ENCODE assay signal across 19 cellular contexts in genomic region chr1:23079025-23079424, GRCh38. TPM values are rescaled to one million over a fixed set of nuclear protein-coding genes. Genes with fewer than 3 reads are reported as not detected.
A peak's percentile ranks its signal among the peaks of the same experiment; 100 is the strongest.
DNase-seq lines count a peak whose midpoint lies in the region; ATAC-seq and TF ChIP-seq lines count a peak whose summit lies in the region.
"Had no signal": no experiment of that assay in that cellular context is flagged by ENCODE, and none has a peak within 500 bp of the region (broad histone marks: within the 10 kb centered on the region; RNA-seq: fewer than 3 reads in every experiment).

No MANE protein-coding gene starts in this region.

- H3K9me3 Mint-ChIP-seq in HFFc6 (no peaks in the 10 kb centered on the region), memory B cell (no peaks in the 10 kb centered on the region), chondrocyte (ENCODE audit: low read depth) (no peaks in the 10 kb centered on the region)
- no peaks in the 10 kb centered on the region for H3K9me3 Mint-ChIP-seq in stimulated activated effector memory CD8-positive, alpha-beta T cell treated with anti-CD3 and anti-CD28 coated beads, Interleukin-12 subunit alpha, Interleukin-12 subunit beta, amount 100 ng/mL, for 72 hours

- H3K4me3 Mint-ChIP-seq in HFFc6 (no peak overlapping the region), memory B cell (no peak overlapping the region), chondrocyte (ENCODE audit: unreplicated experiment) (no peak overlapping the region)
- H3K4me3 Mint-ChIP-seq in stimulated activated effector memory CD8-positive, alpha-beta T cell treated with anti-CD3 and anti-CD28 coated beads, Interleukin-12 subunit alpha, Interleukin-12 subunit beta, amount 100 ng/mL, for 72 hours = no peak overlapping the region

- POLR2A ChIA-PET in RWPE1 (lab: Yijun Ruan, JAX; ENCODE audit: low non-redundant PET) = no interaction called here

- peaks cover 4% of the 10 kb centered on the region for H3K27me3 Mint-ChIP-seq in HFFc6 (ENCODE audit: insufficient read depth)
- H3K27me3 Mint-ChIP-seq in memory B cell = no peaks in the 10 kb centered on the region
- no peaks in the 10 kb centered on the region for H3K27me3 Mint-ChIP-seq in chondrocyte (ENCODE audit: low read depth)

- TF ChIP-seq CTCF in HFFc6 (IDR thresholded peaks at IDR 0.05) = no peak
- TF ChIP-seq CTCF in VCaP (conservative IDR thresholded peaks at IDR 0.05) = no peak
- TF ChIP-seq CTCF in chondrocyte (IDR thresholded peaks at IDR 0.05) = no peak
- no peak for TF ChIP-seq CTCF in RWPE1 (conservative IDR thresholded peaks at IDR 0.05; ENCODE audit: low read depth)

- H3K27ac Mint-ChIP-seq in HFFc6 (peak overlapping the region; percentile 4; the same call in 1 of the 2 replicates), memory B cell (peak overlapping the region; percentile 19), chondrocyte (ENCODE audit: unreplicated experiment) (no peak overlapping the region)
- H3K27ac Mint-ChIP-seq in stimulated activated effector memory CD8-positive, alpha-beta T cell treated with anti-CD3 and anti-CD28 coated beads, Interleukin-12 subunit alpha, Interleukin-12 subunit beta, amount 100 ng/mL, for 72 hours = peak overlapping the region; percentile 26

- CTCF ChIA-PET in RWPE1 (lab: Yijun Ruan, JAX) = no interaction called here

- H3K4me1 Mint-ChIP-seq in HFFc6 (ENCODE audit: low read depth) = peaks cover 19% of the 10 kb centered on the region
- H3K4me1 Mint-ChIP-seq in memory B cell = no peaks in the 10 kb centered on the region
- no peaks in the 10 kb centered on the region for H3K4me1 Mint-ChIP-seq in stimulated activated effector memory CD8-positive, alpha-beta T cell treated with anti-CD3 and anti-CD28 coated beads, Interleukin-12 subunit alpha, Interleukin-12 subunit beta, amount 100 ng/mL, for 72 hours
- no peaks in the 10 kb centered on the region for H3K4me1 Mint-ChIP-seq in chondrocyte (ENCODE audit: low read depth)

- ATAC-seq in memory B cell (ENCODE audit: low read depth) = no peak
- no peak for ATAC-seq in stimulated activated effector memory CD8-positive, alpha-beta T cell treated with anti-CD3 and anti-CD28 coated beads, Interleukin-12 subunit alpha, Interleukin-12 subunit beta, amount 100 ng/mL, for 72 hours
- ATAC-seq in HG03439 (IDR thresholded peaks at IDR 0.05; ENCODE audit: unreplicated experiment) = no peak

- DNase-seq in HFFc6 (no peak), memory B cell (ENCODE audit: low spot score in 2 of 2) (no peak), chondrocyte (ENCODE audit: low spot score) (no peak), RWPE1 (ENCODE audit: low spot score) (no peak)
- no peak for DNase-seq in stimulated activated effector memory CD8-positive, alpha-beta T cell treated with anti-CD3 and anti-CD28 coated beads, Interleukin-12 subunit alpha, Interleukin-12 subunit beta, amount 100 ng/mL, for 72 hours (ENCODE audit: low spot score in 2 of 2)
- DNase-seq: ACHN, DMS79, IMR-90, Kasumi-1, MM.1S, NCI-H1092, NCI-H1436 treated with DMSO at 0.1 percent for 48 hours, NCI-H2029, NCI-H345, NCI-H526 had no signal

- peaks cover 44% of the 10 kb centered on the region for H3K36me3 Mint-ChIP-seq in HFFc6 (ENCODE audit: low read depth)
- H3K36me3 Mint-ChIP-seq in memory B cell = peaks cover 38% of the 10 kb centered on the region
- peaks cover 91% of the 10 kb centered on the region for H3K36me3 Mint-ChIP-seq in stimulated activated effector memory CD8-positive, alpha-beta T cell treated with anti-CD3 and anti-CD28 coated beads, Interleukin-12 subunit alpha, Interleukin-12 subunit beta, amount 100 ng/mL, for 72 hours
- peaks cover 36% of the 10 kb centered on the region for H3K36me3 Mint-ChIP-seq in chondrocyte (ENCODE audit: low read depth)

- peak overlapping the region; percentile 89 for H3K27ac ChIP-seq in VCaP
- H3K27ac ChIP-seq in RWPE1 = no peak overlapping the region
- H3K27ac ChIP-seq: C4-2B, SJSA1 had no signal

RNA-seq across cellular contexts. Expression of gene KDM1A, which starts 59.8 kb away (rescaled TPM):
- total RNA-seq in HFFc6 (2021; fragmentation: NEBNext Ultra II Directional; extraction: Animal tissue kit (Norgen Biotek cat#: 25700)) = 10 to 100 TPM; 51.4 to 70.6 (median 62.5) TPM
- 88.1 to 105 TPM (median 89.9 TPM) in 3 replicates for total RNA-seq in chondrocyte
